ENCODE assay signal across 23 cellular contexts in the genomic region with DNA sequence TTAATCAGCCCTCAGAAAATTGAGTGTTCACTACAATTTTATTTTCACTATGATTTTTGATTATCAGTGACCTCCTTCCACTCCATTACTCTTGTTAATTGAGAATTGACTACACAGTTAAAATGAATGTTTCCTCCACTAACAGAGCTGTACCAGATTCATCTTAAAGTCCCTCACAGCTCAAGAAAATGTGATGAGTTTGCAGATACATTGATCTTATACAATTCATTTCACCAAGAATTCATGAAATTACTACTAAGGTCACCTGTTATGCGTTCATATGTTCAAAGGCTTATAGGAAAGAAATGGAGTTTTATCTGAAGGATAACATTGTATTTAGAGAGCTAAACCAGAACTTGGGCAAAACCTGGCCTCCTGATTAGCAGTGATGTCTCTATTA. TPM values are rescaled to one million over a fixed set of nuclear protein-coding genes. Genes with fewer than 3 reads are reported as not detected.
DNase-seq lines count a peak whose midpoint lies in the region; ATAC-seq, FAIRE-seq and TF ChIP-seq lines count a peak whose summit lies in the region.
"Had no signal": no experiment of that assay in that cellular context is flagged by ENCODE, and none has a peak within 500 bp of the region (broad histone marks: within the 10 kb centered on the region; RNA-seq: fewer than 3 reads in every experiment).

No MANE protein-coding gene starts in this region.

- H4K5ac ChIP-seq in IMR-90 (ENCODE audit: low read depth, low read length) = no peak overlapping the region

- CTCF ChIA-PET in HepG2 (lab: Yijun Ruan, JAX; ENCODE audit: low intra/inter-chr PET ratio, low total read pairs) = no interaction called here
- CTCF ChIA-PET in IMR-90 (lab: Yijun Ruan, JAX) = no interaction called here

- H2BK5ac ChIP-seq in IMR-90 (ENCODE audit: low read depth, low read length, poor library complexity, severe bottlenecking) = no peak overlapping the region

- no peak overlapping the region for H2BK15ac ChIP-seq in IMR-90 (ENCODE audit: low read depth, low read length)

- in situ Hi-C loops in HepG2 (cut with HindIII; ENCODE audit: extremely low pct_ligation_motif_present, low pct_unique_long_range_greater_than_20kb) (no loop called here), IMR-90 (cut with MboI; ENCODE audit: low sequenced_read_pairs) (no loop called here)

- no peak overlapping the region for H3K23ac ChIP-seq in IMR-90 (ENCODE audit: low read depth, low read length)

- H3K9me3 ChIP-seq in HepG2 (ENCODE audit: low read length) (no peaks in the 10 kb centered on the region), right lobe of liver (no peaks in the 10 kb centered on the region), IMR-90 (ENCODE audit: control insufficient read depth, insufficient read depth, low read length) (no peaks in the 10 kb centered on the region), hepatocyte (ENCODE audit: low read depth) (no peaks in the 10 kb centered on the region)
- H3K9me3 ChIP-seq: BE2C, BLaER1 had no signal

- no peak for FAIRE-seq in HepG2 (lab: Jason Lieb, UNC)
- FAIRE-seq: D721Med, G401.6, GM12891, GM19239 had no signal

- H3K4me2 ChIP-seq in HepG2 (ENCODE audit: low read depth, low read length) (no peak overlapping the region), IMR-90 (ENCODE audit: low read depth, low read length) (no peak overlapping the region), hepatocyte (no peak overlapping the region)
- H3K4me2 ChIP-seq: BLaER1 had no signal

- no peak overlapping the region for H3K18ac ChIP-seq in IMR-90 (ENCODE audit: low read depth, low read length)

- H3K9ac ChIP-seq in HepG2 (ENCODE audit: insufficient read depth, low read depth, low read length) (no peak overlapping the region), IMR-90 (ENCODE audit: low read depth, low read length) (no peak overlapping the region)
- H3K9ac ChIP-seq: BLaER1 had no signal

- TF ChIP-seq POLR2A in HepG2 (IDR thresholded peaks at IDR 0.05; ENCODE audit: insufficient read depth in 1 of 2, low read depth in 2 of 2, low read length in 2 of 2) (no peak), right lobe of liver (IDR thresholded peaks at IDR 0.05) (no peak), IMR-90 (IDR thresholded peaks at IDR 0.05; ENCODE audit: low read depth, low read length) (no peak)

- no peak for TF ChIP-seq EP300 in HepG2 (IDR thresholded peaks at IDR 0.05; ENCODE audit: low read depth in 2 of 2, low read length in 2 of 2)
- TF ChIP-seq EP300 in HepG2 (CRISPR knock-in tag; IDR thresholded peaks at IDR 0.05; ENCODE audit: borderline replicate concordance) = no peak

- POLR2A ChIA-PET in HepG2 (lab: Yijun Ruan, JAX) = no interaction called here
- POLR2A ChIA-PET in IMR-90 (lab: Charles Lee; ENCODE audit: unreplicated experiment) = no interaction called here

- H3K56ac ChIP-seq in IMR-90 (ENCODE audit: extremely low read depth, insufficient read depth, low read length) = no peak overlapping the region

- no peak overlapping the region for H3K14ac ChIP-seq in IMR-90 (replicated peaks; ENCODE audit: low read depth, low read length)

- BruUV-seq in HepG2 (replicated peaks; lab: Mats Ljungman, UMichigan) (no TSS peak), IMR-90 (replicated peaks; lab: Mats Ljungman, UMichigan) (no TSS peak)

- peaks cover 12% of the 10 kb centered on the region for H3K4me1 ChIP-seq in HepG2 (ENCODE audit: insufficient read depth, low read length)
- no peaks in the 10 kb centered on the region for H3K4me1 ChIP-seq in right lobe of liver
- no peaks in the 10 kb centered on the region for H3K4me1 ChIP-seq in IMR-90 (ENCODE audit: control insufficient read depth, insufficient read depth, low read length)
- H3K4me1 ChIP-seq in hepatocyte (ENCODE audit: insufficient read depth) = peaks cover 14% of the 10 kb centered on the region
- H3K4me1 ChIP-seq: BE2C, BLaER1 had no signal

- no peak overlapping the region for H3K4ac ChIP-seq in IMR-90 (ENCODE audit: low read depth, low read length)

- 85% methylated on average over 1 of the region's 1 CpG for WGBS in HepG2 (ENCODE audit: low lambda C conversion rate)
- WGBS in right lobe of liver (ENCODE audit: insufficient coverage, low coverage, low lambda C conversion rate, missing lambda C conversion rate) = 38% methylated on average over 1 of the region's 1 CpG
- WGBS in IMR-90 (ENCODE audit: extremely low coverage in 2 of 2, insufficient read length in 1 of 2), 2 experiments = no CpG with 5 or more reads among the region's 1 CpG
- WGBS in hepatocyte (ENCODE audit: low lambda C conversion rate, missing lambda C conversion rate) = 97% methylated on average over 1 of the region's 1 CpG

- dilution Hi-C loops in IMR-90 (cut with HindIII; ENCODE audit: low sequenced_read_pairs, unreplicated experiment) = no loop called here

- no peak overlapping the region for H4K8ac ChIP-seq in IMR-90 (ENCODE audit: low read depth in 2 of 2, low read length in 2 of 2)

- TF ChIP-seq RAD21 in HepG2 (CRISPR knock-in tag; IDR thresholded peaks at IDR 0.05) = no peak
- TF ChIP-seq RAD21 in IMR-90 (IDR thresholded peaks at IDR 0.05; ENCODE audit: low read length) = no peak

- no peak overlapping the region for H2AFZ ChIP-seq in HepG2 (ENCODE audit: low read length)
- H2AFZ ChIP-seq in IMR-90 (replicated peaks; ENCODE audit: low read length, poor library complexity) = no peak overlapping the region
- H2AFZ ChIP-seq in hepatocyte = no peak overlapping the region

- no peaks in the 10 kb centered on the region for H3K27me3 ChIP-seq in HepG2 (ENCODE audit: control insufficient read depth in 1 of 2, insufficient read depth in 2 of 2, low read length in 2 of 2)
- H3K27me3 ChIP-seq in right lobe of liver = no peaks in the 10 kb centered on the region
- H3K27me3 ChIP-seq in IMR-90 (ENCODE audit: control insufficient read depth, insufficient read depth, low read length) = no peaks in the 10 kb centered on the region
- H3K27me3 ChIP-seq in hepatocyte = no peaks in the 10 kb centered on the region
- H3K27me3 ChIP-seq: BE2C, BLaER1 had no signal

- H2AK9ac ChIP-seq in IMR-90 (replicated peaks; ENCODE audit: low read depth, low read length, poor library complexity) = no peak overlapping the region

- TF ChIP-seq CTCF in HepG2 (CRISPR knock-in tag; IDR thresholded peaks at IDR 0.05) (no peak), right lobe of liver (IDR thresholded peaks at IDR 0.05) (no peak), IMR-90 (conservative IDR thresholded peaks at IDR 0.05; ENCODE audit: low read depth, low read length) (no peak), hepatocyte (IDR thresholded peaks at IDR 0.05; ENCODE audit: poor library complexity) (no peak)

- intact Hi-C loops in HepG2 (cut with micrococcal nuclease; ENCODE audit: unreplicated experiment) = no loop called here
- intact Hi-C loops in right lobe of liver (cut with DNase I) = no loop called here
- intact Hi-C loops in IMR-90 (cut with micrococcal nuclease) = no loop called here

- H3K9me2 ChIP-seq in hepatocyte (replicated peaks; ENCODE audit: insufficient read depth) = no peaks in the 10 kb centered on the region

- no peaks in the 10 kb centered on the region for H3K79me1 ChIP-seq in IMR-90 (ENCODE audit: low read depth in 1 of 2, low read length in 2 of 2)

- H3K4me3 ChIP-seq in HepG2 (replicated peaks in 1 of 3; ENCODE audit: insufficient read depth in 1 of 3, low read depth in 2 of 3, low read length in 3 of 3) (no peak overlapping the region), right lobe of liver (no peak overlapping the region), IMR-90 (ENCODE audit: insufficient read depth, low read depth, low read length) (no peak overlapping the region), hepatocyte (no peak overlapping the region)
- H3K4me3 ChIP-seq: BLaER1 had no signal

- H2AK5ac ChIP-seq in IMR-90 (ENCODE audit: low read depth, low read length) = no peak overlapping the region

- no peak overlapping the region for H2BK20ac ChIP-seq in IMR-90 (ENCODE audit: low read depth, low read length)

- no peaks in the 10 kb centered on the region for H4K20me1 ChIP-seq in HepG2 (ENCODE audit: insufficient read depth, low read length)
- no peaks in the 10 kb centered on the region for H4K20me1 ChIP-seq in IMR-90 (ENCODE audit: insufficient read depth, low read length)
- H4K20me1 ChIP-seq in hepatocyte (ENCODE audit: insufficient read depth, poor library complexity, severe bottlenecking) = no peaks in the 10 kb centered on the region
- H4K20me1 ChIP-seq: BLaER1 had no signal

- no peak overlapping the region for H4K91ac ChIP-seq in IMR-90 (ENCODE audit: insufficient read depth, low read depth, low read length)

- H3K9me1 ChIP-seq in IMR-90 (ENCODE audit: insufficient read depth, low read length) = no peaks in the 10 kb centered on the region

- DNase-seq in HepG2 (ENCODE audit: low spot score) = no peak
- DNase-seq in right lobe of liver = no peak
- no peak for DNase-seq in IMR-90
- DNase-seq in hepatocyte (ENCODE audit: low spot score) = no peak
- no peak for DNase-seq in activated CD4-positive, alpha-beta T cell treated with anti-CD3 and anti-CD28 coated beads for 1 hour
- DNase-seq: ACHN; BE2C; C1 segment of cervical spinal cord; Calu3; CD4-positive, alpha-beta memory T cell; CD4-positive, CD25-positive, alpha-beta regulatory T cell; CD8-positive, alpha-beta memory T cell; COR-L47; DMS79 treated with DMSO at 0.1 percent for 48 hours; GF-D8 had no signal

- no peak overlapping the region for H2BK120ac ChIP-seq in IMR-90 (ENCODE audit: low read depth, low read length)

- no peak for ATAC-seq in HepG2
- no peak for ATAC-seq in right lobe of liver
- no peak for ATAC-seq in IMR-90 (ENCODE audit: low read depth)
- no peak for ATAC-seq in GM19324 (IDR thresholded peaks at IDR 0.05; ENCODE audit: low FRiP score, unreplicated experiment)

- H3K79me2 ChIP-seq in HepG2 (ENCODE audit: insufficient read depth, low read length) = no peaks in the 10 kb centered on the region
- H3K79me2 ChIP-seq in hepatocyte = no peaks in the 10 kb centered on the region

- no peaks in the 10 kb centered on the region; a peak in 1 of 5 replicates for H3K36me3 ChIP-seq in HepG2 (replicated peaks in 1 of 2; ENCODE audit: control insufficient read depth in 1 of 2, insufficient read depth in 2 of 2, low read length in 2 of 2)
- no peaks in the 10 kb centered on the region for H3K36me3 ChIP-seq in right lobe of liver
- H3K36me3 ChIP-seq in IMR-90 (ENCODE audit: control insufficient read depth, insufficient read depth, low read length) = no peaks in the 10 kb centered on the region
- H3K36me3 ChIP-seq in hepatocyte (replicated peaks; ENCODE audit: insufficient read depth, low read depth) = no peaks in the 10 kb centered on the region
- H3K36me3 ChIP-seq: BE2C, BLaER1 had no signal

- H3K27ac ChIP-seq in HepG2 (ENCODE audit: extremely low read length, insufficient read depth, low read length) (no peak overlapping the region), right lobe of liver (no peak overlapping the region), IMR-90 (ENCODE audit: insufficient read depth, low read length) (no peak overlapping the region), hepatocyte (peak overlapping the region; percentile 31)
- H3K27ac ChIP-seq: 22Rv1, BLaER1 had no signal

RNA-seq across cellular contexts. Expression of gene NMNAT3, which starts 17.5 kb away (rescaled TPM):
- total RNA-seq in HepG2 (2016; rRNA removed; fragmentation: Illumina TruSeq; extraction: Trizol) = 6.1 TPM in 2 replicates
- 3.7 and 5.4 TPM in 2 replicates for total RNA-seq in HepG2 (2016; cell fraction: cytosol; rRNA removed; fragmentation: Illumina TruSeq; extraction: Trizol; ENCODE audit: low read depth)
- 5.3 and 6.5 TPM in 2 replicates for total RNA-seq in HepG2 (2016; cell fraction: insoluble cytoplasmic fraction; rRNA removed; fragmentation: Illumina TruSeq; extraction: Trizol)
- 6.8 and 7.5 TPM in 2 replicates for total RNA-seq in HepG2 (2016; cell fraction: membrane; rRNA removed; fragmentation: Illumina TruSeq; extraction: Trizol)
- 8.3 and 8.5 TPM in 2 replicates for total RNA-seq in HepG2 (2016; cell fraction: nucleus; rRNA removed; fragmentation: Illumina TruSeq; extraction: Trizol)
- 6.9 and 7.0 TPM in 2 replicates for polyA plus RNA-seq in HepG2 (2011; rRNA removed)
- polyA plus RNA-seq in HepG2 (2011; cell fraction: cytosol; rRNA removed) = 5.9 and 8.3 TPM in 2 replicates
- 6.3 and 7.2 TPM in 2 replicates for polyA plus RNA-seq in HepG2 (2011; cell fraction: nucleus; rRNA removed)
- polyA plus RNA-seq in HepG2 (2012) = 3.3 and 4.1 TPM in 2 replicates
- 4.1 and 4.8 TPM in 2 replicates for polyA plus RNA-seq in HepG2 (2016; cell fraction: cytosol; fragmentation: Illumina TruSeq; extraction: Trizol; ENCODE audit: low read depth)
- 6.2 and 6.9 TPM in 2 replicates for polyA plus RNA-seq in HepG2 (2016; cell fraction: insoluble cytoplasmic fraction; fragmentation: Illumina TruSeq; extraction: Trizol; ENCODE audit: low read depth)
- 4.8 and 6.5 TPM in 2 replicates for polyA plus RNA-seq in HepG2 (2016; cell fraction: membrane; fragmentation: Illumina TruSeq; extraction: Trizol; ENCODE audit: low read depth)
- 5.8 and 7.8 TPM in 2 replicates for polyA plus RNA-seq in HepG2 (2016; cell fraction: nucleus; fragmentation: Illumina TruSeq; extraction: Trizol; ENCODE audit: insufficient read depth, low read depth)
- polyA minus RNA-seq in HepG2 (2011; rRNA and poly(A)+ RNA removed; ENCODE audit: low replicate concordance) = 3.4 and 15.6 TPM in 2 replicates
- 2.8 and 4.8 TPM in 2 replicates for polyA minus RNA-seq in HepG2 (2011; cell fraction: cytosol; rRNA and poly(A)+ RNA removed)
- polyA minus RNA-seq in HepG2 (2011; cell fraction: nucleus; rRNA and poly(A)+ RNA removed) = 12.8 and 14.9 TPM in 2 replicates
- total RNA-seq in right lobe of liver = 1 to 10 TPM; 1.3 to 3.6 (median 2.6) TPM
- under 0.01 and 0.36 TPM in 2 replicates for total RNA-seq in IMR-90 (2012; rRNA removed)
- polyA plus RNA-seq in IMR-90 (2012; rRNA removed) = 0.12 and 0.47 TPM in 2 replicates
- polyA plus RNA-seq in IMR-90 (2012; cell fraction: cytosol; rRNA removed) = 0.19 and 0.42 TPM in 2 replicates
- 0.23 and 0.34 TPM in 2 replicates for polyA plus RNA-seq in IMR-90 (2012; cell fraction: nucleus; rRNA removed; ENCODE audit: low replicate concordance)
- 8.3 and 12.3 TPM in 2 replicates for total RNA-seq in hepatocyte
- 4.7 and 7.2 TPM in 2 replicates for polyA plus RNA-seq in hepatocyte
- total RNA-seq: A172 had no signal
